ENCODE assay signal across 24 cellular contexts in genomic region chr5:78335976-78336375, GRCh38.
"Had no signal": no experiment of that assay in that cellular context is flagged by ENCODE, and none has a peak within 500 bp of the region (broad histone marks: within the 10 kb centered on the region; RNA-seq: fewer than 3 reads in every experiment).

No MANE protein-coding gene starts in this region.

- H3K9ac ChIP-seq: parathyroid adenoma had no signal

- H3K9me3 ChIP-seq: lower lobe of right lung, neutrophil had no signal

- H3K4me3 ChIP-seq: heart right ventricle, left ventricle myocardium inferior, lower lobe of right lung, mucosa of descending colon, right atrium auricular region, stomach, tibial artery had no signal

- DNase-seq: cortex of kidney; foreskin melanocyte; glutamatergic neuron; heart right ventricle; hippocampal formation; left cardiac atrium; left ventricle myocardium inferior; lower lobe of right lung; mucosa of descending colon; naive B cell; stimulated activated CD4-positive, alpha-beta T cell treated with anti-CD3 and anti-CD28 coated beads, Interleukin-2, amount 100 ng/mL, for 24 hours; stimulated activated CD4-positive, alpha-beta T cell treated with anti-CD3 and anti-CD28 coated beads, Interleukin-4, amount 100 ng/mL, for 24 hours; stimulated activated naive CD4-positive, alpha-beta T cell treated with Interleukin-2 at 50 U/mL for 16 hours; stomach; tibial artery had no signal

- H3K4me1 ChIP-seq: lower lobe of right lung, parathyroid adenoma, right atrium auricular region, stomach, tibial artery had no signal

- H2AFZ ChIP-seq: parathyroid adenoma had no signal

- ATAC-seq: esophagus mucosa; heart right ventricle; left cardiac atrium; lower lobe of right lung; mucosa of descending colon; natural killer cell treated with Interleukin-12 subunit alpha and Interleukin-12 subunit beta and Interleukin-15 and Interleukin-18, amount 100 ng/mL, for 72 hours; sciatic nerve; stimulated activated effector memory CD8-positive, alpha-beta T cell treated with anti-CD3 and anti-CD28 coated beads, Interleukin-12 subunit alpha, Interleukin-12 subunit beta, amount 100 ng/mL, for 72 hours had no signal

- H3K36me3 ChIP-seq: heart right ventricle, left ventricle myocardium inferior, lower lobe of right lung, neutrophil, right atrium auricular region, stomach, tibial artery had no signal

- H3K27ac ChIP-seq: epithelial cell of prostate, heart right ventricle, left ventricle myocardium inferior, lower lobe of right lung, neutrophil, parathyroid adenoma, right atrium auricular region, stomach, tibial artery had no signal

- FAIRE-seq: islet of Langerhans had no signal

- H3K79me2 ChIP-seq: parathyroid adenoma had no signal

- H3K27me3 ChIP-seq: heart right ventricle, neutrophil, right atrium auricular region, stomach, tibial artery had no signal
